Comparison of ENCODE assay signal across 8 cellular contexts in the genomic region with DNA sequence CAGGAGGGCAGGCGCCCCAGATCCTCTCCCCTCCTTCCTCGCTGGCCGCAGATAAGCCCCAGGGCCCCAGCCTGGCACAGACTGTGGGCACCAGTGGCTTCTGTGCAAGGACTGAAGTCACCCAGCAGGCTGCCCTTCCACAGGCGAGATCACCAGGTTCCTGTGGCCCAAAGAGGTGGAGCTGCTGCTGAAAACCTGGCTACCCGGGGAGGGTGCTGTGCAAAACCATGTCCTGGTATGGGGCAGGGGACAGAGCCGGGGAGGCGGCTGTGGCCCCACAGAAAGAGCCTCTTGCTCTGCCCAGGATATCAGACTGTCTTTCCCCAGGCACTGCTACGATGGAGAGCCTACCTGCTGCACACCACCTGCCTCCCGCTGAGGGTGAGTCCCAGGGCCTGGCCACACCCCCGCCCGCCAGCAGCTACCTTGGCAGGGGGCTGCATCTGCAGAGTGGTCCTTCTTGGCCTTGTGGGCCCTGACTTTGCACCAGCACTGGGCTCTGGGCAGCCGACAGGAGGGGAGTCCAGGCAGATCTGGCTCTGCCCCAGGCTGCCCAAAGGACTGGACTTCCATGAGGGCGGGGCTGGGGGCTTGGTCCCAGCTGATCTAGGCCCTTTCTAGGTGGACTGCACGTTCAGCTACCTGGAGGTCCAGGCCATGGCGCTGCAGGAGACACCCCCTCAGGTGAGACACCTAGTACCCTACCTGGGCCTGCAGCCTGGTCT. TPM values are rescaled to one million over a fixed set of nuclear protein-coding genes. Genes with fewer than 3 reads are reported as not detected.
DNase-seq lines count a peak whose midpoint lies in the region; ATAC-seq, FAIRE-seq and TF ChIP-seq lines count a peak whose summit lies in the region.

No MANE protein-coding gene starts in this region.

- no peaks in the 10 kb centered on the region for H3K9me1 ChIP-seq in K562 (ENCODE audit: control insufficient read depth, insufficient read depth, low read length)

- H3K9ac ChIP-seq in SK-N-SH = no peak overlapping the region
- no peak overlapping the region; a peak in 2 of 4 replicates for H3K9ac ChIP-seq in K562 (ENCODE audit: insufficient read depth in 1 of 2, low read depth in 2 of 2, low read length in 2 of 2)
- no peak overlapping the region for H3K9ac ChIP-seq in smooth muscle cell (ENCODE audit: low read depth)

- H3K9me2 ChIP-seq in SK-N-SH = no peaks in the 10 kb centered on the region

- in situ Hi-C loops in K562 (cut with MboI) = no loop called here

- H3K27me3 ChIP-seq in SK-N-SH (ENCODE audit: insufficient read depth) (no peaks in the 10 kb centered on the region), K562 (ENCODE audit: control insufficient read depth in 2 of 2, insufficient read depth in 2 of 2, low read length in 2 of 2) (peaks cover 8 to 39% of the 10 kb centered on the region in 2 experiments; a peak in 4 of 5 replicates), smooth muscle cell (ENCODE audit: low read depth) (peaks cover 44% of the 10 kb centered on the region)

- H3K9me3 ChIP-seq in SK-N-SH = no peaks in the 10 kb centered on the region
- H3K9me3 ChIP-seq in K562 (replicated peaks; ENCODE audit: control insufficient read depth, insufficient read depth, low read depth, low read length) = no peaks in the 10 kb centered on the region
- no peaks in the 10 kb centered on the region for H3K9me3 ChIP-seq in smooth muscle cell (replicated peaks; ENCODE audit: low read depth)

- H3K79me2 ChIP-seq in SK-N-SH (ENCODE audit: insufficient read depth) = no peaks in the 10 kb centered on the region
- H3K79me2 ChIP-seq in K562 (ENCODE audit: control insufficient read depth, insufficient read depth, low read length) = no peaks in the 10 kb centered on the region
- no peaks in the 10 kb centered on the region for H3K79me2 ChIP-seq in smooth muscle cell (ENCODE audit: low read depth)

- TF ChIP-seq EP300 in SK-N-SH (IDR thresholded peaks at IDR 0.05; ENCODE audit: borderline replicate concordance in 1 of 2, low read depth in 1 of 2, low read length in 1 of 2) = no peak
- TF ChIP-seq EP300 in K562 (IDR thresholded peaks at IDR 0.05; ENCODE audit: low read length) = no peak

- POLR2A ChIA-PET in SK-N-SH (lab: Yijun Ruan, JAX) = interaction anchor here (0.5 to 1.4 kb wide), 3 partner anchors 15 to 98 kb away, joined by 4 to 5 read pairs (median 4); a partner anchor contains a TSS
- POLR2A ChIA-PET in K562 (lab: Yijun Ruan, JAX) = no interaction called here

- 67% methylated on average over 3 of the region's 15 CpGs for WGBS in SK-N-SH (ENCODE audit: low lambda C conversion rate)
- WGBS in K562 (ENCODE audit: insufficient coverage, low coverage, missing lambda C conversion rate) = 55% methylated on average over 11 of the region's 15 CpGs
- 89% methylated on average over 12 of the region's 15 CpGs for WGBS in smooth muscle cell (ENCODE audit: low lambda C conversion rate)

- no peak for TF ChIP-seq RAD21 in SK-N-SH (IDR thresholded peaks at IDR 0.05; ENCODE audit: low read length)
- TF ChIP-seq RAD21 in K562 (CRISPR knock-in tag; conservative IDR thresholded peaks at IDR 0.05 in 1 of 2, IDR thresholded peaks at IDR 0.05 in 1 of 2) = no peak

- no peak overlapping the region for H3K27ac ChIP-seq in SK-N-SH (ENCODE audit: low read depth in 2 of 2, low read length in 1 of 2)
- no peak overlapping the region for H3K27ac ChIP-seq in K562 (ENCODE audit: extremely low read depth, low read depth, low read length)
- H3K27ac ChIP-seq in smooth muscle cell (ENCODE audit: low read depth) = no peak overlapping the region

- H3F3A ChIP-seq in SK-N-SH (replicated peaks; ENCODE audit: insufficient read depth) = no peaks in the 10 kb centered on the region
- no peaks in the 10 kb centered on the region for H3F3A ChIP-seq in smooth muscle cell (ENCODE audit: low read depth)

- H3K36me3 ChIP-seq in SK-N-SH (replicated peaks in 1 of 2; ENCODE audit: control insufficient read depth in 1 of 2, insufficient read depth in 2 of 2, low read length in 1 of 2) = no peaks in the 10 kb centered on the region
- H3K36me3 ChIP-seq in K562 (ENCODE audit: control insufficient read depth, insufficient read depth, low read length) = no peaks in the 10 kb centered on the region
- no peaks in the 10 kb centered on the region for H3K36me3 ChIP-seq in smooth muscle cell (ENCODE audit: low read depth)

- TF ChIP-seq POLR2A in K562 (conservative IDR thresholded peaks at IDR 0.05) (no peak), erythroblast (IDR thresholded peaks at IDR 0.05; ENCODE audit: low read length) (no peak)

- H3K4me3 ChIP-seq in SK-N-SH (ENCODE audit: low read depth in 2 of 2, low read length in 1 of 2) (0 out of 4 replicates have a peak overlapping the region, but pooled peaks of 1 of the 2 experiments have one; percentile 41), K562 (no peak overlapping the region), smooth muscle cell (peak overlapping the region; percentile 41)

- no peak overlapping the region for H2AFZ ChIP-seq in SK-N-SH (ENCODE audit: low read depth)
- peak overlapping the region; percentile 73; the same call in 1 of the 2 replicates for H2AFZ ChIP-seq in K562 (ENCODE audit: low read depth, low read length)
- H2AFZ ChIP-seq in smooth muscle cell (ENCODE audit: low read depth) = no peak overlapping the region

- no peak for ATAC-seq in SK-N-SH treated with all-trans-retinoic acid at 6 μM for 48 hours
- ATAC-seq in HG03460 (IDR thresholded peaks at IDR 0.05; ENCODE audit: unreplicated experiment) = peak; percentile 10
- no peak for ATAC-seq in K562

- H3K4me1 ChIP-seq in SK-N-SH (ENCODE audit: control insufficient read depth in 1 of 2, insufficient read depth in 2 of 2, low read depth in 1 of 2, low read length in 1 of 2) (peaks cover 0 to 4% of the 10 kb centered on the region in 2 experiments; a peak in 1 of 4 replicates), K562 (replicated peaks in 1 of 2; ENCODE audit: control insufficient read depth in 2 of 2, insufficient read depth in 2 of 2, low read length in 2 of 2) (peaks cover 0 to 55% of the 10 kb centered on the region in 2 experiments; a peak in 3 of 5 replicates), smooth muscle cell (ENCODE audit: low read depth) (no peaks in the 10 kb centered on the region)

- H4K20me1 ChIP-seq in SK-N-SH (ENCODE audit: insufficient read depth) (no peaks in the 10 kb centered on the region), K562 (replicated peaks; ENCODE audit: control insufficient read depth, insufficient read depth, low read length) (no peaks in the 10 kb centered on the region; the same call in 1 of the 2 replicates), smooth muscle cell (ENCODE audit: low read depth) (no peaks in the 10 kb centered on the region)

- DNase-seq in SK-N-SH (no peak), K562 (ENCODE audit: extremely low read depth in 1 of 4, low spot score in 3 of 4) (no peak), smooth muscle cell (lab: John Stamatoyannopoulos, UW; ENCODE audit: unreplicated experiment) (no peak), D341Med (ENCODE audit: low spot score) (no peak), erythroblast (lab: John Stamatoyannopoulos, UW) (no peak)
- DNase-seq in activated CD4-positive, CD25-positive, alpha-beta regulatory T cell treated with anti-CD3 and anti-CD28 coated beads, Interleukin-2, amount 50 U/mL, for 72 hours = no peak

- no peak for FAIRE-seq in K562 (lab: Jason Lieb, UNC)

- CTCF ChIA-PET in SK-N-SH (lab: Yijun Ruan, JAX) = interaction anchor here (0.6 to 16.5 kb wide), 42 partner anchors 9 to 320 kb away, joined by 3 to 263 read pairs (median 6); a partner anchor contains a TSS
- CTCF ChIA-PET in K562 (lab: Yijun Ruan, JAX; ENCODE audit: low intra/inter-chr PET ratio) = interaction anchor here (1.0 to 2.9 kb wide), 4 partner anchors 83 to 151 kb away, joined by 3 to 50 read pairs (median 18); a partner anchor contains a TSS

- BruUV-seq in K562 (replicated peaks; lab: Mats Ljungman, UMichigan) = no TSS peak

- H3K4me2 ChIP-seq in SK-N-SH = 0 out of 2 replicates have a peak overlapping the region, but pooled peaks have one; percentile 57
- H3K4me2 ChIP-seq in K562 (ENCODE audit: insufficient read depth, low read length) = peak overlapping the region; percentile 60
- no peak overlapping the region for H3K4me2 ChIP-seq in smooth muscle cell

- TF ChIP-seq CTCF in SK-N-SH (IDR thresholded peaks at IDR 0.05) (no peak), K562 (IDR thresholded peaks at IDR 0.05 in 2 of 3, conservative IDR thresholded peaks at IDR 0.05 in 1 of 3; ENCODE audit: insufficient read depth in 2 of 3, low read depth in 1 of 3, low read length in 3 of 3) (no peak), smooth muscle cell (IDR thresholded peaks at IDR 0.05; ENCODE audit: borderline replicate concordance, insufficient read depth, poor library complexity, severe bottlenecking) (no peak)

- intact Hi-C loops in K562 (cut with micrococcal nuclease) = no loop called here

RNA-seq across cellular contexts. Expression of a gene that starts 0.6 kb away (rescaled TPM):
- polyA plus RNA-seq in SK-N-SH (2012; rRNA removed) = 4.4 and 4.9 TPM in 2 replicates
- 0.66 and 0.98 TPM in 2 replicates for polyA plus RNA-seq in SK-N-SH (2012; cell fraction: cytosol; rRNA removed)
- polyA plus RNA-seq in SK-N-SH (2012; cell fraction: nucleus; rRNA removed) = 30.1 and 51.0 TPM in 2 replicates
- total RNA-seq in K562 (2011; cell fraction: chromatin; rRNA removed; ENCODE audit: low replicate concordance) = 5.5 and 22.6 TPM in 2 replicates
- 12.2 and 15.7 TPM in 2 replicates for total RNA-seq in K562 (2011; cell fraction: nucleolus; rRNA removed)
- 5.3 and 7.8 TPM in 2 replicates for total RNA-seq in K562 (2011; cell fraction: nucleoplasm; rRNA removed)
- 0.20 and 1.0 TPM in 2 replicates for total RNA-seq in K562 (2014; rRNA removed)
- total RNA-seq in K562 (2014; rRNA removed; fragmentation: Illumina TruSeq; extraction: Trizol) = 0.19 TPM in 1 of 2 replicates, not detected in the other
- 0.38 and 0.43 TPM in 2 replicates for total RNA-seq in K562 (2015; rRNA removed; fragmentation: Illumina TruSeq; extraction: Trizol)
- total RNA-seq in K562 (2021) = 2.1 and 2.9 TPM in 2 replicates
- 0.79 and 0.99 TPM in 2 replicates for polyA plus RNA-seq in K562 (2011; rRNA removed)
- polyA plus RNA-seq in K562 (2011; cell fraction: cytosol; rRNA removed) = 0.56 and 1.4 TPM in 2 replicates
- polyA plus RNA-seq in K562 (2011; cell fraction: nucleus; rRNA removed) = 6.4 and 17.4 TPM in 2 replicates
- polyA plus RNA-seq in K562 (2012) = 0.91 and 4.2 TPM in 2 replicates
- 0.39 and 0.57 TPM in 2 replicates for polyA plus RNA-seq in K562 (2014; fragmentation: Illumina TruSeq; extraction: Trizol)
- not detected for polyA plus RNA-seq in K562 (2014; fragmentation: Nextera tagmentation; extraction: Ambion mirVana)
- polyA plus RNA-seq in K562 (2014; rRNA removed) = 0.95 and 1.0 TPM in 2 replicates
- 0.60 and 1.3 TPM in 2 replicates for polyA minus RNA-seq in K562 (2011; rRNA and poly(A)+ RNA removed)
- 1.4 and 2.6 TPM in 2 replicates for polyA minus RNA-seq in K562 (2011; cell fraction: cytosol; rRNA and poly(A)+ RNA removed)
- 1.8 and 5.1 TPM in 2 replicates for polyA minus RNA-seq in K562 (2011; cell fraction: nucleus; rRNA and poly(A)+ RNA removed)
- total RNA-seq in smooth muscle cell = 0.18 and 0.76 TPM in 2 replicates
- 1.2 and 1.9 TPM in 2 replicates for polyA plus RNA-seq in smooth muscle cell

RNA-seq across cellular contexts. Expression of a gene that starts 14.5 kb away (rescaled TPM):
- polyA plus RNA-seq in SK-N-SH (2012; rRNA removed) (31.3 and 37.8 TPM in 2 replicates), K562 (2011; rRNA removed) (19.2 and 33.4 TPM in 2 replicates), K562 (2014; fragmentation: Illumina TruSeq; extraction: Trizol) (25.8 and 34.6 TPM in 2 replicates), K562 (2014; fragmentation: Nextera tagmentation; extraction: Ambion mirVana) (1 to 10 TPM; 4.2 to 4.5 TPM), K562 (2014; rRNA removed) (36.5 and 40.0 TPM in 2 replicates), smooth muscle cell (31.7 and 45.2 TPM in 2 replicates)
- 12.3 and 19.7 TPM in 2 replicates for polyA plus RNA-seq in SK-N-SH (2012; cell fraction: cytosol; rRNA removed)
- polyA plus RNA-seq in SK-N-SH (2012; cell fraction: nucleus; rRNA removed) = 79.0 and 110 TPM in 2 replicates
- total RNA-seq in K562 (2011; cell fraction: chromatin; rRNA removed; ENCODE audit: low replicate concordance) = 27.7 and 92.8 TPM in 2 replicates
- 78.5 and 91.1 TPM in 2 replicates for total RNA-seq in K562 (2011; cell fraction: nucleolus; rRNA removed)
- total RNA-seq in K562 (2011; cell fraction: nucleoplasm; rRNA removed) = 47.1 and 51.1 TPM in 2 replicates
- total RNA-seq in K562 (2014; rRNA removed) (34.9 and 46.5 TPM in 2 replicates), K562 (2014; rRNA removed; fragmentation: Illumina TruSeq; extraction: Trizol) (6.1 and 9.0 TPM in 2 replicates), K562 (2015; rRNA removed; fragmentation: Illumina TruSeq; extraction: Trizol) (18.5 and 19.7 TPM in 2 replicates), K562 (2021) (44.9 and 47.4 TPM in 2 replicates), smooth muscle cell (16.5 and 21.9 TPM in 2 replicates)
- polyA plus RNA-seq in K562 (2011; cell fraction: cytosol; rRNA removed) = 30.9 and 49.1 TPM in 2 replicates
- 129 and 135 TPM in 2 replicates for polyA plus RNA-seq in K562 (2011; cell fraction: nucleus; rRNA removed)
- polyA plus RNA-seq in K562 (2012) = 39.1 and 47.2 TPM in 2 replicates
- 7.4 and 10.3 TPM in 2 replicates for polyA minus RNA-seq in K562 (2011; rRNA and poly(A)+ RNA removed)
- polyA minus RNA-seq in K562 (2011; cell fraction: cytosol; rRNA and poly(A)+ RNA removed) = 21.4 and 34.7 TPM in 2 replicates
- polyA minus RNA-seq in K562 (2011; cell fraction: nucleus; rRNA and poly(A)+ RNA removed) = 34.5 and 45.7 TPM in 2 replicates

RNA-seq across cellular contexts. Expression of a gene that starts 15.2 kb away (rescaled TPM):
- 5.7 and 9.0 TPM in 2 replicates for polyA plus RNA-seq in SK-N-SH (2012; rRNA removed)
- 4.1 and 6.2 TPM in 2 replicates for polyA plus RNA-seq in SK-N-SH (2012; cell fraction: cytosol; rRNA removed)
- 3.3 and 3.4 TPM in 2 replicates for polyA plus RNA-seq in SK-N-SH (2012; cell fraction: nucleus; rRNA removed)
- 0.33 and 0.72 TPM in 2 replicates for total RNA-seq in K562 (2011; cell fraction: chromatin; rRNA removed; ENCODE audit: low replicate concordance)
- 0.50 and 1.1 TPM in 2 replicates for total RNA-seq in K562 (2011; cell fraction: nucleolus; rRNA removed)
- total RNA-seq in K562 (2011; cell fraction: nucleoplasm; rRNA removed) = 0.44 and 0.46 TPM in 2 replicates
- 1.00 and 1.8 TPM in 2 replicates for total RNA-seq in K562 (2014; rRNA removed)
- 0.26 and 0.44 TPM in 2 replicates for total RNA-seq in K562 (2014; rRNA removed; fragmentation: Illumina TruSeq; extraction: Trizol)
- total RNA-seq in K562 (2015; rRNA removed; fragmentation: Illumina TruSeq; extraction: Trizol) = 0.14 and 0.68 TPM in 2 replicates
- total RNA-seq in K562 (2021) = 0.85 and 2.0 TPM in 2 replicates
- polyA plus RNA-seq in K562 (2011; rRNA removed) = 0.42 and 0.52 TPM in 2 replicates
- 1.4 and 3.0 TPM in 2 replicates for polyA plus RNA-seq in K562 (2011; cell fraction: cytosol; rRNA removed)
- polyA plus RNA-seq in K562 (2011; cell fraction: nucleus; rRNA removed) = 0.72 and 1.5 TPM in 2 replicates
- 0.83 and 1.0 TPM in 2 replicates for polyA plus RNA-seq in K562 (2012)
- 0.28 and 0.75 TPM in 2 replicates for polyA plus RNA-seq in K562 (2014; fragmentation: Illumina TruSeq; extraction: Trizol)
- polyA plus RNA-seq in K562 (2014; fragmentation: Nextera tagmentation; extraction: Ambion mirVana) = under 1 TPM; 0.04 to 0.13 TPM
- polyA plus RNA-seq in K562 (2014; rRNA removed) = 0.46 and 0.81 TPM in 2 replicates
- not detected in 2 replicates for polyA minus RNA-seq in K562 (2011; rRNA and poly(A)+ RNA removed)
- polyA minus RNA-seq in K562 (2011; cell fraction: cytosol; rRNA and poly(A)+ RNA removed) = not detected in 2 replicates
- 0.27 and 1.00 TPM in 2 replicates for polyA minus RNA-seq in K562 (2011; cell fraction: nucleus; rRNA and poly(A)+ RNA removed)
- total RNA-seq in smooth muscle cell = 0.36 TPM in 1 of 2 replicates, not detected in the other
- polyA plus RNA-seq in smooth muscle cell = 0.58 and 2.0 TPM in 2 replicates

RNA-seq across cellular contexts. Expression of a gene that starts 21.0 kb away (rescaled TPM):
- polyA plus RNA-seq in SK-N-SH (2012; rRNA removed) = 19.5 and 21.0 TPM in 2 replicates
- 8.6 and 12.2 TPM in 2 replicates for polyA plus RNA-seq in SK-N-SH (2012; cell fraction: cytosol; rRNA removed)
- 52.0 and 82.9 TPM in 2 replicates for polyA plus RNA-seq in SK-N-SH (2012; cell fraction: nucleus; rRNA removed)
- total RNA-seq in K562 (2011; cell fraction: chromatin; rRNA removed; ENCODE audit: low replicate concordance) = 9.2 and 22.5 TPM in 2 replicates
- 20.0 and 29.5 TPM in 2 replicates for total RNA-seq in K562 (2011; cell fraction: nucleolus; rRNA removed)
- 11.5 and 14.6 TPM in 2 replicates for total RNA-seq in K562 (2011; cell fraction: nucleoplasm; rRNA removed)
- total RNA-seq in K562 (2014; rRNA removed) = 26.4 and 26.9 TPM in 2 replicates
- 5.2 and 6.9 TPM in 2 replicates for total RNA-seq in K562 (2014; rRNA removed; fragmentation: Illumina TruSeq; extraction: Trizol)
- total RNA-seq in K562 (2015; rRNA removed; fragmentation: Illumina TruSeq; extraction: Trizol) = 10.0 and 10.4 TPM in 2 replicates
- 21.2 and 21.4 TPM in 2 replicates for total RNA-seq in K562 (2021)
- polyA plus RNA-seq in K562 (2011; rRNA removed) = 8.3 and 10.0 TPM in 2 replicates
- polyA plus RNA-seq in K562 (2011; cell fraction: cytosol; rRNA removed) = 10.7 and 27.8 TPM in 2 replicates
- 31.0 and 66.3 TPM in 2 replicates for polyA plus RNA-seq in K562 (2011; cell fraction: nucleus; rRNA removed)
- polyA plus RNA-seq in K562 (2012) = 15.3 and 19.8 TPM in 2 replicates
- polyA plus RNA-seq in K562 (2014; fragmentation: Illumina TruSeq; extraction: Trizol) = 4.4 and 11.6 TPM in 2 replicates
- polyA plus RNA-seq in K562 (2014; fragmentation: Nextera tagmentation; extraction: Ambion mirVana) = 1 to 10 TPM; 1.1 to 1.6 TPM
- 25.2 and 27.2 TPM in 2 replicates for polyA plus RNA-seq in K562 (2014; rRNA removed)
- 2.5 and 3.0 TPM in 2 replicates for polyA minus RNA-seq in K562 (2011; rRNA and poly(A)+ RNA removed)
- polyA minus RNA-seq in K562 (2011; cell fraction: cytosol; rRNA and poly(A)+ RNA removed) = 5.2 and 8.1 TPM in 2 replicates
- 6.9 and 8.1 TPM in 2 replicates for polyA minus RNA-seq in K562 (2011; cell fraction: nucleus; rRNA and poly(A)+ RNA removed)
- 8.2 and 9.8 TPM in 2 replicates for total RNA-seq in smooth muscle cell
- 14.2 and 19.0 TPM in 2 replicates for polyA plus RNA-seq in smooth muscle cell

RNA-seq across cellular contexts. Expression of a gene that starts 21.1 kb away (rescaled TPM):
- polyA plus RNA-seq in SK-N-SH (2012; rRNA removed) (4.3 and 5.1 TPM in 2 replicates), K562 (2011; rRNA removed) (0.15 and 0.37 TPM in 2 replicates), K562 (2014; fragmentation: Illumina TruSeq; extraction: Trizol) (0.13 and 0.26 TPM in 2 replicates), K562 (2014; fragmentation: Nextera tagmentation; extraction: Ambion mirVana) (not detected), K562 (2014; rRNA removed) (0.74 and 0.76 TPM in 2 replicates), smooth muscle cell (3.9 and 8.5 TPM in 2 replicates)
- 2.0 and 3.9 TPM in 2 replicates for polyA plus RNA-seq in SK-N-SH (2012; cell fraction: cytosol; rRNA removed)
- polyA plus RNA-seq in SK-N-SH (2012; cell fraction: nucleus; rRNA removed) = 13.7 and 16.4 TPM in 2 replicates
- 0.25 and 0.76 TPM in 2 replicates for total RNA-seq in K562 (2011; cell fraction: chromatin; rRNA removed; ENCODE audit: low replicate concordance)
- total RNA-seq in K562 (2011; cell fraction: nucleolus; rRNA removed) = 0.79 and 1.0 TPM in 2 replicates
- total RNA-seq in K562 (2011; cell fraction: nucleoplasm; rRNA removed) = 0.29 and 1.3 TPM in 2 replicates
- total RNA-seq in K562 (2014; rRNA removed) (0.94 and 1.2 TPM in 2 replicates), K562 (2014; rRNA removed; fragmentation: Illumina TruSeq; extraction: Trizol) (not detected in 2 replicates), K562 (2015; rRNA removed; fragmentation: Illumina TruSeq; extraction: Trizol) (0.22 and 0.34 TPM in 2 replicates), K562 (2021) (0.33 and 2.2 TPM in 2 replicates), smooth muscle cell (3.4 and 6.9 TPM in 2 replicates)
- 0.43 and 0.48 TPM in 2 replicates for polyA plus RNA-seq in K562 (2011; cell fraction: cytosol; rRNA removed)
- 1.4 and 2.2 TPM in 2 replicates for polyA plus RNA-seq in K562 (2011; cell fraction: nucleus; rRNA removed)
- polyA plus RNA-seq in K562 (2012) = 0.56 and 1.4 TPM in 2 replicates
- not detected in 2 replicates for polyA minus RNA-seq in K562 (2011; rRNA and poly(A)+ RNA removed)
- not detected in 2 replicates for polyA minus RNA-seq in K562 (2011; cell fraction: cytosol; rRNA and poly(A)+ RNA removed)
- polyA minus RNA-seq in K562 (2011; cell fraction: nucleus; rRNA and poly(A)+ RNA removed) = 0.54 and 0.56 TPM in 2 replicates
